ENCODE assay signal across 10 cellular contexts in the genomic region with DNA sequence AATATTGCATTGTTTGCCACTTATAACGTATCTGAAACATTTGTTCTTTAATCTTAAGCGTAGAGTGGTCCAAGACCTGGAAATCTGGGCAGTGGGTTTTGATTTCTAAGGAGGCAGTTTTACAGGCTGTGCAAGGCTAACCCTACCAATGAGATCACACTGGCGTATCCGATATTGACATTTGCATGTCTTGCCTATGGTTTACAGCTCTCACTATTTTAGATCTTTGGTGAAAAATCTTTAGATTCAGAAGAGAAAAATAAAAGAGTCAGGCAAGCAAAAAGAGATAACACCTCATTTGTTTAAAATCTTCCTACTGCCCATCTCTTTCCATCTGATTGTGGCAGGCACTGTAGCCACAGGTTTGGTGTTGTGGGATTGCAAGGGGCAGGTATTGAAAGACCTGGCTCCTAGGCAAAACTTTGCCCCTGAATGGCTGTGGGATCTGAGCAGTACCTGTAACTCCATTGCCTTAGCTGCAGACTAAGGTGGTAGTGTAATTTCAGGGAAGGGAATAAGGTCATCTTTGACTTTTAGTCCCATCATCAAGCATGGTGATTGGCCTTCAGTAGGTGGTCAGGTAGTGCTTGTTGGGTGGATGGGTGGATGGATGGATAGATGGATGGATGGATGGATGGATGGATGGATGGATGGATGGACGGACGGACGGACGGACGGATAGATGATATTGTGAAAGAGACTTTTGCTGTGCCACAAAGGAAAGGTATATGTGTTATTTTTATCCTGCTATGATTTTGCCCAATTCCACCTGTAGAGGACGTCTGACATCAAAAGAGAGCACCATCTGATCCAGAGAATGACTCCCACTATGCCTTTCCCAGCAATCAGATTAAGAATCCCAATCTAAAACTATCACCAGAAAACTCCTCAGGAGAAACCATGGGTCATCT. TPM values are rescaled to one million over a fixed set of nuclear protein-coding genes. Genes with fewer than 3 reads are reported as not detected.
DNase-seq lines count a peak whose midpoint lies in the region; ATAC-seq, FAIRE-seq and TF ChIP-seq lines count a peak whose summit lies in the region.
"Had no signal": no experiment of that assay in that cellular context is flagged by ENCODE, and none has a peak within 500 bp of the region (broad histone marks: within the 10 kb centered on the region; RNA-seq: fewer than 3 reads in every experiment).

No MANE protein-coding gene starts in this region.

- H3K36me3 Mint-ChIP-seq in activated naive CD4-positive, alpha-beta T cell treated with anti-CD3 and anti-CD28 coated beads for 36 hours (ENCODE audit: low read depth), result peaks cover 72% of the 10 kb centered on the region
- peaks cover 31% of the 10 kb centered on the region for H3K36me3 Mint-ChIP-seq in activated naive CD8-positive, alpha-beta T cell treated with anti-CD3 and anti-CD28 coated beads, Interleukin-2, amount 10 ng/mL, durations not matched to agents 7 days and 5 days

- H3K27ac Mint-ChIP-seq in activated naive CD4-positive, alpha-beta T cell treated with anti-CD3 and anti-CD28 coated beads for 36 hours, result peak overlapping the region; percentile 99
- peak overlapping the region; percentile 95 for H3K27ac Mint-ChIP-seq in activated naive CD8-positive, alpha-beta T cell treated with anti-CD3 and anti-CD28 coated beads, Interleukin-2, amount 10 ng/mL, durations not matched to agents 7 days and 5 days

- in situ Hi-C loops in HepG2 (cut with HindIII; ENCODE audit: extremely low pct_ligation_motif_present, low pct_unique_long_range_greater_than_20kb), result loop anchor here (5.0 to 10.0 kb wide), 4 partner anchors 64 to 514 kb away; no protein-coding TSS in a partner anchor

- H3K36me3 ChIP-seq in HepG2 (replicated peaks in 1 of 2; ENCODE audit: control insufficient read depth in 1 of 2, insufficient read depth in 2 of 2, low read length in 2 of 2), result peaks cover 4 to 27% of the 10 kb centered on the region in 2 experiments
- H3K36me3 ChIP-seq in tibial nerve, result no peaks in the 10 kb centered on the region

- intact Hi-C loops in activated naive CD4-positive, alpha-beta T cell treated with anti-CD3 and anti-CD28 coated beads for 36 hours (cut with micrococcal nuclease), result loop anchor here (1.0 to 5.0 kb wide), 3 partner anchors 71 to 1268 kb away; a partner anchor contains a TSS
- intact Hi-C loops in HepG2 (cut with micrococcal nuclease; ENCODE audit: unreplicated experiment), result loop anchor here (1.0 kb wide), 1 partner anchor 76 kb away; no protein-coding TSS in a partner anchor

- 27% methylated on average over 10 of the region's 10 CpGs for WGBS in HepG2 (ENCODE audit: low lambda C conversion rate)
- 65 to 67% methylated on average over 10 of the region's 10 CpGs for WGBS in tibial nerve, 2 donors

- no peak for FAIRE-seq in HepG2 (lab: Jason Lieb, UNC)
- FAIRE-seq: D721Med, TTC549 had no signal

- H3K4me3 Mint-ChIP-seq in activated naive CD4-positive, alpha-beta T cell treated with anti-CD3 and anti-CD28 coated beads for 36 hours, result peak overlapping the region; percentile 89
- peak overlapping the region; percentile 90 for H3K4me3 Mint-ChIP-seq in activated naive CD8-positive, alpha-beta T cell treated with anti-CD3 and anti-CD28 coated beads, Interleukin-2, amount 10 ng/mL, durations not matched to agents 7 days and 5 days

- peak overlapping the region; percentile 97 for H3K9ac ChIP-seq in HepG2 (ENCODE audit: insufficient read depth, low read depth, low read length)

- H3K27me3 ChIP-seq in HepG2 (ENCODE audit: control insufficient read depth in 1 of 2, insufficient read depth in 2 of 2, low read length in 2 of 2), result no peaks in the 10 kb centered on the region; a peak in 1 of 5 replicates
- no peaks in the 10 kb centered on the region for H3K27me3 ChIP-seq in tibial nerve

- TF ChIP-seq POLR2A in HepG2 (IDR thresholded peaks at IDR 0.05; ENCODE audit: insufficient read depth in 1 of 2, low read depth in 2 of 2, low read length in 2 of 2) (no peak), tibial nerve (IDR thresholded peaks at IDR 0.05) (no peak)

- TF ChIP-seq RAD21 in HepG2 (CRISPR knock-in tag; IDR thresholded peaks at IDR 0.05), result no peak

- H3K4me1 Mint-ChIP-seq in activated naive CD4-positive, alpha-beta T cell treated with anti-CD3 and anti-CD28 coated beads for 36 hours (ENCODE audit: low read depth), result peaks cover 19% of the 10 kb centered on the region
- peaks cover 61% of the 10 kb centered on the region for H3K4me1 Mint-ChIP-seq in activated naive CD8-positive, alpha-beta T cell treated with anti-CD3 and anti-CD28 coated beads, Interleukin-2, amount 10 ng/mL, durations not matched to agents 7 days and 5 days

- peak overlapping the region; percentile 75 to 100 (median 92) for H3K4me3 ChIP-seq in HepG2 (replicated peaks in 1 of 3; ENCODE audit: insufficient read depth in 1 of 3, low read depth in 2 of 3, low read length in 3 of 3)
- H3K4me3 ChIP-seq in tibial nerve, result peak overlapping the region; percentile 82 to 86 (median 86)

- H4K20me1 ChIP-seq in HepG2 (ENCODE audit: insufficient read depth, low read length), result peaks cover 41% of the 10 kb centered on the region

- TF ChIP-seq CTCF in HepG2 (CRISPR knock-in tag; IDR thresholded peaks at IDR 0.05) (peak; percentile 52), tibial nerve (IDR thresholded peaks at IDR 0.05) (no peak)

- no peak for ATAC-seq in activated naive CD8-positive, alpha-beta T cell treated with anti-CD3 and anti-CD28 coated beads, Interleukin-2, amount 10 ng/mL, durations not matched to agents 7 days and 5 days (ENCODE audit: low read depth)
- ATAC-seq in HepG2, result no peak
- ATAC-seq in GM21576 (IDR thresholded peaks at IDR 0.05; ENCODE audit: unreplicated experiment), result no peak
- no peak for ATAC-seq in HG03095 (IDR thresholded peaks at IDR 0.05; ENCODE audit: unreplicated experiment)

- no peak for DNase-seq in activated naive CD4-positive, alpha-beta T cell treated with anti-CD3 and anti-CD28 coated beads for 36 hours
- no peak for DNase-seq in activated naive CD4-positive, alpha-beta T cell (lab: John Stamatoyannopoulos, UW)
- DNase-seq in activated naive CD8-positive, alpha-beta T cell treated with anti-CD3 and anti-CD28 coated beads, Interleukin-2, amount 10 ng/mL, durations not matched to agents 7 days and 5 days, result no peak
- no peak for DNase-seq in HepG2 (ENCODE audit: low spot score)
- no peak for DNase-seq in tibial nerve (ENCODE audit: low spot score in 2 of 2)
- DNase-seq in anterior cingulate cortex (lab: John Stamatoyannopoulos, UW), result no peak

- H3K9me3 Mint-ChIP-seq in activated naive CD4-positive, alpha-beta T cell treated with anti-CD3 and anti-CD28 coated beads for 36 hours, result no peaks in the 10 kb centered on the region
- no peaks in the 10 kb centered on the region for H3K9me3 Mint-ChIP-seq in activated naive CD8-positive, alpha-beta T cell treated with anti-CD3 and anti-CD28 coated beads, Interleukin-2, amount 10 ng/mL, durations not matched to agents 7 days and 5 days

- H3K4me1 ChIP-seq in HepG2 (ENCODE audit: insufficient read depth, low read length) (peaks cover 77% of the 10 kb centered on the region), tibial nerve (peaks cover 0 to 68% (median 37%) of the 10 kb centered on the region in 4 donors)

- H3K9me3 ChIP-seq in HepG2 (ENCODE audit: low read length), result no peaks in the 10 kb centered on the region
- no peaks in the 10 kb centered on the region for H3K9me3 ChIP-seq in tibial nerve

- H2AFZ ChIP-seq in HepG2 (ENCODE audit: low read length), result no peak overlapping the region

- H3K27me3 Mint-ChIP-seq in activated naive CD4-positive, alpha-beta T cell treated with anti-CD3 and anti-CD28 coated beads for 36 hours (ENCODE audit: low read depth), result no peaks in the 10 kb centered on the region
- no peaks in the 10 kb centered on the region for H3K27me3 Mint-ChIP-seq in activated naive CD8-positive, alpha-beta T cell treated with anti-CD3 and anti-CD28 coated beads, Interleukin-2, amount 10 ng/mL, durations not matched to agents 7 days and 5 days

- peak overlapping the region; percentile 96 for H3K4me2 ChIP-seq in HepG2 (ENCODE audit: low read depth, low read length)

- TSS peak; percentile 46 for BruUV-seq in HepG2 (replicated peaks; lab: Mats Ljungman, UMichigan)

- H3K27ac ChIP-seq in HepG2 (ENCODE audit: extremely low read length, insufficient read depth, low read length), result peak overlapping the region; percentile 92
- H3K27ac ChIP-seq in tibial nerve, result peak overlapping the region in 3 of 4 donors; percentile 92 to 96 (median 95)

- CTCF ChIA-PET in activated naive CD4-positive, alpha-beta T cell treated with anti-CD3 and anti-CD28 coated beads for 36 hours (lab: Charles Lee), result interaction anchor here (0.6 to 8.1 kb wide), 27 partner anchors 12 to 171 kb away, joined by 3 to 161 read pairs (median 10); no protein-coding TSS in a partner anchor
- CTCF ChIA-PET in HepG2 (lab: Yijun Ruan, JAX; ENCODE audit: low intra/inter-chr PET ratio, low total read pairs), result interaction anchor here (1.6 to 8.6 kb wide), 2 partner anchors 163 to 171 kb away, joined by 5 to 102 read pairs; no protein-coding TSS in a partner anchor

- peaks cover 72% of the 10 kb centered on the region for H3K79me2 ChIP-seq in HepG2 (ENCODE audit: insufficient read depth, low read length)

- POLR2A ChIA-PET in activated naive CD8-positive, alpha-beta T cell treated with anti-CD3 and anti-CD28 coated beads, Interleukin-2, amount 10 ng/mL, durations not matched to agents 7 days and 5 days (lab: Charles Lee), result interaction anchor here (0.8 to 3.2 kb wide), 11 partner anchors 13 to 161 kb away, joined by 3 to 35 read pairs (median 11); no protein-coding TSS in a partner anchor
- POLR2A ChIA-PET in HepG2 (lab: Yijun Ruan, JAX), result interaction anchor here (1.1 to 3.8 kb wide), 5 partner anchors 60 to 161 kb away, joined by 8 to 20 read pairs (median 17); no protein-coding TSS in a partner anchor

- TF ChIP-seq EP300 in HepG2 (IDR thresholded peaks at IDR 0.05; ENCODE audit: low read depth in 2 of 2, low read length in 2 of 2), result no peak
- TF ChIP-seq EP300 in HepG2 (CRISPR knock-in tag; IDR thresholded peaks at IDR 0.05; ENCODE audit: borderline replicate concordance), result no peak
- TF ChIP-seq EP300 in tibial nerve (IDR thresholded peaks at IDR 0.05), result no peak

RNA-seq across cellular contexts. Expression of a gene that starts 1.9 kb away (rescaled TPM):
- total RNA-seq in activated naive CD4-positive, alpha-beta T cell treated with anti-CD3 and anti-CD28 coated beads for 36 hours, result 100 to 1,000 TPM; 289 to 294 TPM
- total RNA-seq in activated naive CD8-positive, alpha-beta T cell treated with anti-CD3 and anti-CD28 coated beads, Interleukin-2, amount 10 ng/mL, durations not matched to agents 7 days and 5 days, result 10 to 100 TPM; 88.6 to 89.5 TPM
- total RNA-seq in HepG2 (2016; rRNA removed; fragmentation: Illumina TruSeq; extraction: Trizol) (24.7 and 28.2 TPM in 2 replicates), tibial nerve (10 to 100 TPM; 21.6 to 48.4 (median 32.8) TPM)
- total RNA-seq in HepG2 (2016; cell fraction: cytosol; rRNA removed; fragmentation: Illumina TruSeq; extraction: Trizol; ENCODE audit: low read depth), result 2.2 and 2.6 TPM in 2 replicates
- total RNA-seq in HepG2 (2016; cell fraction: insoluble cytoplasmic fraction; rRNA removed; fragmentation: Illumina TruSeq; extraction: Trizol), result 18.9 and 27.7 TPM in 2 replicates
- 8.2 and 8.6 TPM in 2 replicates for total RNA-seq in HepG2 (2016; cell fraction: membrane; rRNA removed; fragmentation: Illumina TruSeq; extraction: Trizol)
- 61.9 and 64.1 TPM in 2 replicates for total RNA-seq in HepG2 (2016; cell fraction: nucleus; rRNA removed; fragmentation: Illumina TruSeq; extraction: Trizol)
- polyA plus RNA-seq in HepG2 (2011; rRNA removed), result 47.1 and 49.6 TPM in 2 replicates
- polyA plus RNA-seq in HepG2 (2011; cell fraction: cytosol; rRNA removed), result 22.2 and 24.7 TPM in 2 replicates
- 144 and 150 TPM in 2 replicates for polyA plus RNA-seq in HepG2 (2011; cell fraction: nucleus; rRNA removed)
- 30.0 and 33.6 TPM in 2 replicates for polyA plus RNA-seq in HepG2 (2012)
- polyA plus RNA-seq in HepG2 (2016; cell fraction: cytosol; fragmentation: Illumina TruSeq; extraction: Trizol; ENCODE audit: low read depth), result 1.00 and 1.1 TPM in 2 replicates
- 21.4 and 27.8 TPM in 2 replicates for polyA plus RNA-seq in HepG2 (2016; cell fraction: insoluble cytoplasmic fraction; fragmentation: Illumina TruSeq; extraction: Trizol; ENCODE audit: low read depth)
- 3.4 and 4.2 TPM in 2 replicates for polyA plus RNA-seq in HepG2 (2016; cell fraction: membrane; fragmentation: Illumina TruSeq; extraction: Trizol; ENCODE audit: low read depth)
- polyA plus RNA-seq in HepG2 (2016; cell fraction: nucleus; fragmentation: Illumina TruSeq; extraction: Trizol; ENCODE audit: insufficient read depth, low read depth), result 121 and 138 TPM in 2 replicates
- 2.9 and 35.1 TPM in 2 replicates for polyA minus RNA-seq in HepG2 (2011; rRNA and poly(A)+ RNA removed; ENCODE audit: low replicate concordance)
- polyA minus RNA-seq in HepG2 (2011; cell fraction: cytosol; rRNA and poly(A)+ RNA removed), result 30.0 and 32.5 TPM in 2 replicates
- 52.7 and 61.8 TPM in 2 replicates for polyA minus RNA-seq in HepG2 (2011; cell fraction: nucleus; rRNA and poly(A)+ RNA removed)
